8 cellular contexts compared by ENCODE assay signal in the genomic region with DNA sequence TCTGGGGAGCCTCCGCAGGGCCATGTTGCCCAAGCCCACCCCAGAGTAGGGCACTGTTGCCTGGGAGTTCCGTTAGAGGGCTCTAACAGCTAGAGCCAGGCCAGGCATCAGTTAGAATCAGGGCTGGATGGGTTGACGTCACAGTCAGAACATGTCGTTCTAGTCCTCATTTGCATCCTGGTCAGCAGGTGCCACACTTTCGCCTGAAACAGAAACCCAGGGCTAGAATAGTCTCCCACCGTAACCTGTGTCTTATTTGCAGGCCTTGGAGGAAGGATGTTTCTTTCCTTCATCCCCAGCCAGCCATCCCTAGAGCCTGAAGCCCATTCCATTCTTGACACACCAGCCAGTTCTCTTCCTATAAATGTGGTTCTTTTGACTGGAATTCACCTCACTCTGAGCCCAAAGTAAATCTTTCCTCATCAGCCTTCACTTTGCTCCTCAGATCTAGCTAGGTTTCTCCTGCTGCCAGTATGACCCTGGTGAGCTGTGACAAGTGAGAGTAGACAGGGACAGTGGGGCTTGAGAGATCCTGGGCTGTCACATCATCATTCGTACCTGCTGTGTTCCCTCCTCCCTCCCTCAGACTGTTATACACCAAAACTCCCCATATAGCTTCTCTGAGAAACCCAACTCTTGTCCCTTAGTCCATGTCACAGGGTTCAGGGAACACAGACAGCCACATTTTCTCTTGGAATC. TPM values are rescaled to one million over a fixed set of nuclear protein-coding genes. Genes with fewer than 3 reads are reported as not detected.
A peak's percentile ranks its signal among the peaks of the same experiment; 100 is the strongest.
DNase-seq lines count a peak whose midpoint lies in the region; ATAC-seq lines count a peak whose summit lies in the region.

No MANE protein-coding gene starts in this region.

- H3K27me3 ChIP-seq in CD4-positive, alpha-beta memory T cell (ENCODE audit: insufficient read depth, low read length) = no peaks in the 10 kb centered on the region
- H3K27me3 ChIP-seq in duodenal mucosa (ENCODE audit: control insufficient read depth in 1 of 2, insufficient read depth in 2 of 2, low read length in 2 of 2) (no peaks in the 10 kb centered on the region), rectal smooth muscle tissue (ENCODE audit: control insufficient read depth, insufficient read depth, low read length) (no peaks in the 10 kb centered on the region)

- H3K4me1 ChIP-seq in CD4-positive, alpha-beta memory T cell (ENCODE audit: insufficient read depth, low read length) = peaks cover 78% of the 10 kb centered on the region
- H3K4me1 ChIP-seq in duodenal mucosa (ENCODE audit: control insufficient read depth in 1 of 2, insufficient read depth in 2 of 2, low read length in 2 of 2) = peaks cover 50 to 61% of the 10 kb centered on the region in 2 donors
- H3K4me1 ChIP-seq in rectal smooth muscle tissue (ENCODE audit: control insufficient read depth, insufficient read depth, low read length) = peaks cover 36% of the 10 kb centered on the region

- H3K36me3 Mint-ChIP-seq in CD4-positive, alpha-beta memory T cell = peaks cover 68 to 99% of the 10 kb centered on the region in 2 donors

- H3K27me3 Mint-ChIP-seq in CD4-positive, alpha-beta memory T cell = no peaks in the 10 kb centered on the region

- POLR2A ChIA-PET in CD4-positive, alpha-beta memory T cell (lab: Charles Lee; ENCODE audit: partially characterized antibody) = interaction anchor here (0.6 to 26.9 kb wide), 10 partner anchors 8 to 272 kb away, joined by 3 to 711 read pairs (median 3); a partner anchor contains a TSS

- peak overlapping the region; percentile 76 for H3K27ac ChIP-seq in CD4-positive, alpha-beta memory T cell (ENCODE audit: low read depth, low read length)
- H3K27ac ChIP-seq in duodenal mucosa (ENCODE audit: low read depth, low read length) = peak overlapping the region; percentile 59
- H3K27ac ChIP-seq in rectal smooth muscle tissue (ENCODE audit: low read depth, low read length) = peak overlapping the region; percentile 70

- intact Hi-C loops in CD4-positive, alpha-beta memory T cell (cut with micrococcal nuclease) = no loop called here

- H3K4me3 ChIP-seq in CD4-positive, alpha-beta memory T cell (ENCODE audit: low read length in 2 of 2) = no peak overlapping the region
- H3K4me3 ChIP-seq in duodenal mucosa (ENCODE audit: low read depth in 1 of 2, low read length in 2 of 2) = peak overlapping the region in 1 of 2 donors; percentile 1
- no peak overlapping the region for H3K4me3 ChIP-seq in rectal smooth muscle tissue (ENCODE audit: low read length)

- peaks cover 0 to 4% (median 0%) of the 10 kb centered on the region in 8 donors for H3K9me3 Mint-ChIP-seq in CD4-positive, alpha-beta memory T cell

- ATAC-seq in GM19395 (IDR thresholded peaks at IDR 0.05; ENCODE audit: unreplicated experiment) = peak; percentile 80
- ATAC-seq in HG03520 (IDR thresholded peaks at IDR 0.05; ENCODE audit: unreplicated experiment) = peak; percentile 82

- CTCF ChIA-PET in CD4-positive, alpha-beta memory T cell (lab: Charles Lee; ENCODE audit: partially characterized antibody) = interaction anchor here (1.0 to 12.4 kb wide), 5 partner anchors 9 to 94 kb away, joined by 3 to 165 read pairs (median 5); a partner anchor contains a TSS

- peak overlapping the region in 7 of 8 donors; percentile 59 to 85 (median 70) for H3K4me3 Mint-ChIP-seq in CD4-positive, alpha-beta memory T cell

- peaks cover 67 to 85% (median 77%) of the 10 kb centered on the region in 4 donors for H3K4me1 Mint-ChIP-seq in CD4-positive, alpha-beta memory T cell

- peak overlapping the region; percentile 95 to 100 (median 99) for H3K27ac Mint-ChIP-seq in CD4-positive, alpha-beta memory T cell

- H3K36me3 ChIP-seq in CD4-positive, alpha-beta memory T cell (ENCODE audit: insufficient read depth, low read length) = peaks cover 78% of the 10 kb centered on the region
- H3K36me3 ChIP-seq in duodenal mucosa (ENCODE audit: control insufficient read depth in 1 of 2, insufficient read depth in 2 of 2, low read length in 2 of 2) = peaks cover 72 to 83% of the 10 kb centered on the region in 2 donors
- H3K36me3 ChIP-seq in rectal smooth muscle tissue (ENCODE audit: control insufficient read depth, insufficient read depth, low read length) = peaks cover 39% of the 10 kb centered on the region

- no peaks in the 10 kb centered on the region for H3K9me3 ChIP-seq in CD4-positive, alpha-beta memory T cell (ENCODE audit: control insufficient read depth in 1 of 2, low read length in 2 of 2)
- no peaks in the 10 kb centered on the region for H3K9me3 ChIP-seq in duodenal mucosa (ENCODE audit: control insufficient read depth in 1 of 2, low read length in 2 of 2)

- peak in 4 of 5 donors; percentile 37 to 66 (median 44) for DNase-seq in CD4-positive, alpha-beta memory T cell
- DNase-seq in SW 1271 (lab: John Stamatoyannopoulos, UW) (no peak), GOT3 (lab: John Stamatoyannopoulos, UW) (no peak), H4 (ENCODE audit: low spot score) (no peak)

- H3K9ac ChIP-seq in duodenal mucosa (ENCODE audit: low read depth in 1 of 2, low read length in 2 of 2) (peak overlapping the region; percentile 35 to 41), rectal smooth muscle tissue (ENCODE audit: low read length) (no peak overlapping the region)

RNA-seq across cellular contexts. Expression of a gene that starts 12.2 kb away (rescaled TPM):
- total RNA-seq in CD4-positive, alpha-beta memory T cell = 10 to 100 TPM; 56.4 to 61.4 TPM
- 10 to 100 TPM; 23.2 to 32.3 TPM for polyA plus RNA-seq in CD4-positive, alpha-beta memory T cell
- 4.6 and 7.8 TPM in 2 replicates for total RNA-seq in H4 (2014; rRNA removed; shearing (Covaris generic))

RNA-seq across cellular contexts. Expression of a gene that starts 33.6 kb away (rescaled TPM):
- 100 to 1,000 TPM; 300 TPM for total RNA-seq in CD4-positive, alpha-beta memory T cell
- polyA plus RNA-seq in CD4-positive, alpha-beta memory T cell = 100 to 1,000 TPM in 1 of 2 donors, 10 to 100 TPM in 1; 37.8 to 110 TPM
- 70.9 and 82.4 TPM in 2 replicates for total RNA-seq in H4 (2014; rRNA removed; shearing (Covaris generic))

RNA-seq across cellular contexts. Expression of a gene that starts 55.9 kb away (rescaled TPM):
- 100 to 1,000 TPM; 136 to 143 TPM for total RNA-seq in CD4-positive, alpha-beta memory T cell
- 10 to 100 TPM; 28.1 to 83.7 TPM for polyA plus RNA-seq in CD4-positive, alpha-beta memory T cell
- total RNA-seq in H4 (2014; rRNA removed; shearing (Covaris generic)) = 12.5 and 15.4 TPM in 2 replicates

Comparison
In these comparisons a context has a peak if more than half of its experiments do, and no peak if none do; other contexts are left out.
1. DNase-seq: peak in CD4-positive, alpha-beta memory T cell (4 of 5); none in SW 1271 (0 of 2), GOT3 (single experiment) and H4 (single experiment).
2. Peak in every context shown above with its lines, with median percentiles within 50 percentile points of each other: H3K27ac ChIP-seq.